In the genomic region with DNA sequence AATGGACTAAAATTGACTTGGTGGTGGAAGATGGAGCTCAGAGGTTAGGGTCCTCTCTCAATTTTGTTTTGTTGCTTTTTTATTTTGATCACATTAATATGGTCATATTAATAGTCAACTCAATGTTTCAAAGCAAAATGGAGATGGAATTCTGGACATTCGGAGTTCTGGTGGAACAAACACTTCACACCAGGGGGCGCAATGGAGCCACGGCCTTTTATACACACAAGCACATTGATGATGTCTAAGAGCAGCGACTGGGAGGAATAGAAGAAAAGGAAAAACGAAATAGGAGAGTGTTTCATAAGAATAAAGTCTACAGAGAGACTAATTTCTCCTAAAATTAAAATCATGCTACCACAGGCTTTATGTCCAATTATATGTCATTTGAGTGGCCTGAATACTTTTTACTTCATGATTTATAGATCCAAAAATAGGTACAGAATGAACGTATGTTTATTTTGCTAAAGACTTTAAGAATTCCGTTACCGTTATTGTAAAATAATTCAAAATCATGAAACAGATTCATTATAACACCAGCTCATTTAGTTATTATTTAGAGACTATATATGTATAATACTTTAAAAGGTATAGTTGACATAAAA, we compare ENCODE assay signal across 8 cellular contexts.
DNase-seq lines count a peak whose midpoint lies in the region; ATAC-seq and TF ChIP-seq lines count a peak whose summit lies in the region.

No MANE protein-coding gene starts in this region.

- 31% methylated on average over 8 of the region's 8 CpGs for WGBS in suprapubic skin

- ATAC-seq in GM18909 (IDR thresholded peaks at IDR 0.05; ENCODE audit: poor library complexity, unreplicated experiment) (peak; percentile 79), HG03432 (IDR thresholded peaks at IDR 0.05; ENCODE audit: unreplicated experiment) (peak; percentile 83)
- no peak for ATAC-seq in activated CD8-positive, alpha-beta T cell treated with anti-CD3 and anti-CD28 coated beads, Interleukin-2, amount 10 ng/mL, durations not matched to agents 7 days and 5 days

- H3K4me3 ChIP-seq in epithelial cell of esophagus (ENCODE audit: low read length): no peak overlapping the region
- peak overlapping the region; percentile 9 for H3K4me3 ChIP-seq in suprapubic skin

- H3K9me3 ChIP-seq in suprapubic skin: no peaks in the 10 kb centered on the region

- H3K36me3 Mint-ChIP-seq in activated CD8-positive, alpha-beta T cell treated with anti-CD3 and anti-CD28 coated beads, Interleukin-2, amount 10 ng/mL, durations not matched to agents 7 days and 5 days (ENCODE audit: low read depth): no peaks in the 10 kb centered on the region
- no peaks in the 10 kb centered on the region for H3K36me3 Mint-ChIP-seq in nephron progenitor cell (ENCODE audit: low read depth)

- H3K27me3 ChIP-seq in suprapubic skin: peaks cover 4% of the 10 kb centered on the region

- H3K4me1 Mint-ChIP-seq in activated CD8-positive, alpha-beta T cell treated with anti-CD3 and anti-CD28 coated beads, Interleukin-2, amount 10 ng/mL, durations not matched to agents 7 days and 5 days (ENCODE audit: low read depth): peaks cover 6% of the 10 kb centered on the region
- peaks cover 28% of the 10 kb centered on the region for H3K4me1 Mint-ChIP-seq in nephron progenitor cell

- no peak for TF ChIP-seq POLR2A in suprapubic skin (IDR thresholded peaks at IDR 0.05)

- no peak for TF ChIP-seq EP300 in suprapubic skin (IDR thresholded peaks at IDR 0.05)

- POLR2A ChIA-PET in activated CD8-positive, alpha-beta T cell treated with anti-CD3 and anti-CD28 coated beads, Interleukin-2, amount 10 ng/mL, durations not matched to agents 7 days and 5 days (lab: Charles Lee): no interaction called here

- no peak overlapping the region for H3K27ac Mint-ChIP-seq in activated CD8-positive, alpha-beta T cell treated with anti-CD3 and anti-CD28 coated beads, Interleukin-2, amount 10 ng/mL, durations not matched to agents 7 days and 5 days
- H3K27ac Mint-ChIP-seq in nephron progenitor cell: no peak overlapping the region

- no peak overlapping the region for H3K27ac ChIP-seq in suprapubic skin

- H3K36me3 ChIP-seq in suprapubic skin: no peaks in the 10 kb centered on the region

- TF ChIP-seq CTCF in epithelial cell of esophagus (IDR thresholded peaks at IDR 0.05; ENCODE audit: insufficient read depth, low read depth, low read length, missing control alignments) (peak; percentile 85), nephron progenitor cell (IDR thresholded peaks at IDR 0.05) (peak; percentile 92), suprapubic skin (IDR thresholded peaks at IDR 0.05) (peak; percentile 61 to 80)

- no peaks in the 10 kb centered on the region for H3K9me3 Mint-ChIP-seq in activated CD8-positive, alpha-beta T cell treated with anti-CD3 and anti-CD28 coated beads, Interleukin-2, amount 10 ng/mL, durations not matched to agents 7 days and 5 days (ENCODE audit: insufficient read depth)
- peaks cover 6% of the 10 kb centered on the region for H3K9me3 Mint-ChIP-seq in nephron progenitor cell

- H3K4me3 Mint-ChIP-seq in activated CD8-positive, alpha-beta T cell treated with anti-CD3 and anti-CD28 coated beads, Interleukin-2, amount 10 ng/mL, durations not matched to agents 7 days and 5 days: no peak overlapping the region
- H3K4me3 Mint-ChIP-seq in nephron progenitor cell: no peak overlapping the region

- H3K27me3 Mint-ChIP-seq in activated CD8-positive, alpha-beta T cell treated with anti-CD3 and anti-CD28 coated beads, Interleukin-2, amount 10 ng/mL, durations not matched to agents 7 days and 5 days (ENCODE audit: low read depth): no peaks in the 10 kb centered on the region
- H3K27me3 Mint-ChIP-seq in nephron progenitor cell (ENCODE audit: low read depth, poor library complexity): peaks cover 5% of the 10 kb centered on the region

- CTCF ChIA-PET in activated CD8-positive, alpha-beta T cell treated with anti-CD3 and anti-CD28 coated beads, Interleukin-2, amount 10 ng/mL, durations not matched to agents 7 days and 5 days (lab: Charles Lee): interaction anchor here (0.9 to 1.2 kb wide), 4 partner anchors 13 to 318 kb away, joined by 3 to 7 read pairs (median 4); no protein-coding TSS in a partner anchor

- H3K4me1 ChIP-seq in suprapubic skin: no peaks in the 10 kb centered on the region

- DNase-seq in AG20443 (ENCODE audit: low spot score) (peak; percentile 83), NCI-H748 treated with DMSO at 0.1 percent for 48 hours (lab: John Stamatoyannopoulos, UW) (peak; percentile 66), epithelial cell of esophagus (ENCODE audit: low read depth) (peak; percentile 71), nephron progenitor cell (peak; percentile 82), suprapubic skin (ENCODE audit: low spot score in 2 of 2) (peak; percentile 75 to 88)
- peak; percentile 68 for DNase-seq in activated CD8-positive, alpha-beta T cell treated with anti-CD3 and anti-CD28 coated beads, Interleukin-2, amount 10 ng/mL, durations not matched to agents 7 days and 5 days
